In the genomic region with DNA sequence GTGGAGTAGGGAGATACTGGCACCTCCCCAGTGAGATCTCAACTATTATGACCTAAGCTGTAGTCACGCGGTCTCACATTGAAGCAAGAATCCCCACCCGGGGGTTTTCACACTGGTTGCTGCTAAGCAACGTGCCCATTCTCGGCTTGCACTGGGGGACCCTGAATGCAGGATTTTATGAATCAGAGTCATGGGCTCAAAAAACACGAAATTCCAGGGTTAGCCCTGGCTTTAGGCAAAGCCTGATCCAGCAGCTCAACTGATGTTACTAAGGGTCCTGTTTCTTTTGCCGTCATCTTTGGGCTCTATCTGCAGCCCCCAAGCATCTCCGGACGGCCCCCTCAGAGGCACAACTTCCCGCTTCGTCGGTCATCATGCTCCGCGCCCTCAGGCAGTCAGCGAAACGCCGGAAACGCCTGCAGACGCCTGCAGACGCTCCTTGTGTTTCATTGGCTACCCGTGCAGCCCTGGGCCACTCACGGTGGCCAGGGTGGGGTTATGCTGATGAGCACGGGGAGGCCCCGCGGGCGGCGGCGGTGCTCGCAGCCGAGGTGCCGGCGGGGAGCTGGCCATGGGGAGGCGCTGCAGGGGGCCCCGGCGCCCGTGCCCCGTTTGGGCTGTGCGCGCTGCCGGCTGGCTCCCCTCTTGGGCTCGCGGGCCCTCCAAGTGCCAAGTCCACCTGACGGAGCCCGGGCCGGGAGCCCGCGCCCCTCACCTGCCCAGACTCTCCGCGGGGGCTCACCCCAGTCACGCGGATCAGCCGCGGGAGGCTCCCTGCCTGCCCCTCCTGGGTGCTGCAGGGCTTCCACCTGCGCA, we compare ENCODE assay signal across 1 cellular context.
TF ChIP-seq lines count a peak whose summit lies in the region.

No MANE protein-coding gene starts in this region.

TF ChIP-seq in A549, 52 proteins besides CTCF, POLR2A, EP300 and RAD21 (continued from another document):
- no peak for TF ChIP-seq CHD4 (IDR thresholded peaks at IDR 0.05; ENCODE audit: borderline replicate concordance)
- no peak for TF ChIP-seq PBX3 (IDR thresholded peaks at IDR 0.05)
- TF ChIP-seq, protein P1, sequence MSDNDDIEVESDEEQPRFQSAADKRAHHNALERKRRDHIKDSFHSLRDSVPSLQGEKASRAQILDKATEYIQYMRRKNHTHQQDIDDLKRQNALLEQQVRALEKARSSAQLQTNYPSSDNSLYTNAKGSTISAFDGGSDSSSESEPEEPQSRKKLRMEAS (IDR thresholded peaks at IDR 0.05): peak; percentile 95
- TF ChIP-seq NFE2L2 (conservative IDR thresholded peaks at IDR 0.05; ENCODE audit: low read length): no peak
- TF ChIP-seq, protein P2, sequence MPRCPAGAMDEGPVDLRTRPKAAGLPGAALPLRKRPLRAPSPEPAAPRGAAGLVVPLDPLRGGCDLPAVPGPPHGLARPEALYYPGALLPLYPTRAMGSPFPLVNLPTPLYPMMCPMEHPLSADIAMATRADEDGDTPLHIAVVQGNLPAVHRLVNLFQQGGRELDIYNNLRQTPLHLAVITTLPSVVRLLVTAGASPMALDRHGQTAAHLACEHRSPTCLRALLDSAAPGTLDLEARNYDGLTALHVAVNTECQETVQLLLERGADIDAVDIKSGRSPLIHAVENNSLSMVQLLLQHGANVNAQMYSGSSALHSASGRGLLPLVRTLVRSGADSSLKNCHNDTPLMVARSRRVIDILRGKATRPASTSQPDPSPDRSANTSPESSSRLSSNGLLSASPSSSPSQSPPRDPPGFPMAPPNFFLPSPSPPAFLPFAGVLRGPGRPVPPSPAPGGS (IDR thresholded peaks at IDR 0.05): no peak
